ENCODE assay signal across 4 cellular contexts in genomic region chr3:105572471-105572870, GRCh38.
DNase-seq lines count a peak whose midpoint lies in the region; FAIRE-seq and TF ChIP-seq lines count a peak whose summit lies in the region.
"Not testable (repeated sequence)": the region's sequence is repeated elsewhere in the genome, so short reads cannot be mapped to it uniquely, and the experiment has no call there.

No MANE protein-coding gene starts in this region.

- FAIRE-seq in endothelial cell of umbilical vein (lab: Jason Lieb, UNC), result peak; percentile 67

- not testable (repeated sequence) for H2AFZ ChIP-seq in endothelial cell of umbilical vein (ENCODE audit: low read depth, low read length)

- H3K27ac ChIP-seq in endothelial cell of umbilical vein (ENCODE audit: insufficient read depth, low read depth, low read length), result not testable (repeated sequence)

- H3K9ac ChIP-seq in endothelial cell of umbilical vein (replicated peaks; ENCODE audit: extremely low read depth, insufficient read depth, low read length), result not testable (repeated sequence)

- TF ChIP-seq CTCF in endothelial cell of umbilical vein (IDR thresholded peaks at IDR 0.05; ENCODE audit: extremely low read depth in 1 of 2, insufficient read depth in 1 of 2, low read depth in 1 of 2, low read length in 2 of 2), result not testable (repeated sequence)

- not testable (repeated sequence) for H3K79me2 ChIP-seq in endothelial cell of umbilical vein (ENCODE audit: control insufficient read depth, insufficient read depth, low read length)

- TF ChIP-seq POLR2A in endothelial cell of umbilical vein (IDR thresholded peaks at IDR 0.05; ENCODE audit: low read depth, low read length), result not testable (repeated sequence)

- POLR2A ChIA-PET in endothelial cell of umbilical vein (lab: Charles Lee), result not testable (repeated sequence)

- not testable (repeated sequence) for H3K4me3 ChIP-seq in endothelial cell of umbilical vein (replicated peaks in 1 of 3; ENCODE audit: insufficient read depth in 1 of 3, low read depth in 1 of 3, low read length in 3 of 3)

- not testable (repeated sequence) for H3K4me2 ChIP-seq in endothelial cell of umbilical vein (ENCODE audit: insufficient read depth, low read length)

- CTCF ChIA-PET in endothelial cell of umbilical vein (lab: Charles Lee), result not testable (repeated sequence)

- H3K36me3 ChIP-seq in endothelial cell of umbilical vein (ENCODE audit: control insufficient read depth in 2 of 2, extremely low read depth in 1 of 2, insufficient read depth in 2 of 2, low read length in 2 of 2), result not testable (repeated sequence)

- not testable (repeated sequence) for H3K4me1 ChIP-seq in endothelial cell of umbilical vein (ENCODE audit: control insufficient read depth, extremely low read depth, insufficient read depth, low read length)

- DNase-seq in dermis blood vessel endothelial cell (peak; percentile 78), dermis microvascular lymphatic vessel endothelial cell (ENCODE audit: low read depth in 2 of 2) (peak; percentile 31 to 86), endothelial cell of umbilical vein (ENCODE audit: low read depth, low spot score) (peak; percentile 62), lung microvascular endothelial cell (ENCODE audit: low read depth in 2 of 2) (peak; percentile 76 to 82)

- dilution Hi-C loops in endothelial cell of umbilical vein (cut with MboI; ENCODE audit: extremely low pct_ligation_motif_present, low sequenced_read_pairs), result not testable (repeated sequence)

- H3K9me3 ChIP-seq in endothelial cell of umbilical vein (replicated peaks; ENCODE audit: control insufficient read depth, insufficient read depth, low read length), result not testable (repeated sequence)

- intact Hi-C loops in endothelial cell of umbilical vein (cut with micrococcal nuclease), result not testable (repeated sequence)

- H3K9me1 ChIP-seq in endothelial cell of umbilical vein (replicated peaks; ENCODE audit: control insufficient read depth, extremely low read depth, insufficient read depth, low read length), result not testable (repeated sequence)

- not testable (repeated sequence) for H4K20me1 ChIP-seq in endothelial cell of umbilical vein (replicated peaks; ENCODE audit: control insufficient read depth, extremely low read depth, insufficient read depth, low read length)

- H3K27me3 ChIP-seq in endothelial cell of umbilical vein (ENCODE audit: control insufficient read depth in 2 of 2, insufficient read depth in 2 of 2, low read length in 2 of 2), result not testable (repeated sequence)

- not testable (repeated sequence) for BruUV-seq in endothelial cell of umbilical vein (replicated peaks; lab: Mats Ljungman, UMichigan)

TF ChIP-seq in endothelial cell of umbilical vein, 7 proteins besides CTCF, POLR2A, EP300 and RAD21:
- peak; percentile 27 for TF ChIP-seq JUN (IDR thresholded peaks at IDR 0.05; ENCODE audit: borderline replicate concordance, insufficient read depth, insufficient read length, low read depth)
